Comparison of ENCODE assay signal across 37 cellular contexts in genomic region chr15:35822153-35822552, GRCh38.
DNase-seq lines count a peak whose midpoint lies in the region; ATAC-seq, FAIRE-seq and TF ChIP-seq lines count a peak whose summit lies in the region.
"Had no signal": no experiment of that assay in that cellular context is flagged by ENCODE, and none has a peak within 500 bp of the region (broad histone marks: within the 10 kb centered on the region; RNA-seq: fewer than 3 reads in every experiment).

No MANE protein-coding gene starts in this region.

- CTCF ChIA-PET in HepG2 (lab: Yijun Ruan, JAX; ENCODE audit: low intra/inter-chr PET ratio, low total read pairs): no interaction called here
- CTCF ChIA-PET in HEK293 (lab: Yijun Ruan, JAX): no interaction called here

- TF ChIP-seq CTCF in HepG2 (CRISPR knock-in tag; IDR thresholded peaks at IDR 0.05) (no peak), right lobe of liver (IDR thresholded peaks at IDR 0.05) (no peak), HEK293 (tag by site-specific recombination; IDR thresholded peaks at IDR 0.05) (no peak), pancreas (IDR thresholded peaks at IDR 0.05) (no peak)

- TF ChIP-seq EP300 in HepG2 (IDR thresholded peaks at IDR 0.05; ENCODE audit: low read depth in 2 of 2, low read length in 2 of 2) (no peak), HepG2 (CRISPR knock-in tag; IDR thresholded peaks at IDR 0.05; ENCODE audit: borderline replicate concordance) (no peak)

- H3K27ac ChIP-seq in HepG2 (ENCODE audit: extremely low read length, insufficient read depth, low read length) (no peak overlapping the region), right lobe of liver (no peak overlapping the region), HEK293 (ENCODE audit: extremely low read depth, low read depth, low read length) (no peak overlapping the region), pancreas (no peak overlapping the region), small intestine (ENCODE audit: low read depth in 1 of 2, low read length in 1 of 2) (no peak overlapping the region)
- H3K27ac ChIP-seq: 22Rv1; A549; BLaER1; BLaER1 treated with 17β-estradiol and CSF1 and Interleukin-3, amounts not matched to agents 10 nM and 100 nM; C4-2B had no signal

- BruUV-seq in HepG2 (replicated peaks; lab: Mats Ljungman, UMichigan): no TSS peak

- no peak overlapping the region for H3K4me3 ChIP-seq in HepG2 (replicated peaks in 1 of 3; ENCODE audit: insufficient read depth in 1 of 3, low read depth in 2 of 3, low read length in 3 of 3)
- no peak overlapping the region for H3K4me3 ChIP-seq in right lobe of liver
- no peak overlapping the region for H3K4me3 ChIP-seq in HEK293 (ENCODE audit: low read depth, low read length)
- no peak overlapping the region for H3K4me3 ChIP-seq in pancreas
- no peak overlapping the region for H3K4me3 ChIP-seq in small intestine (ENCODE audit: low read depth in 1 of 2, low read length in 2 of 2)
- H3K4me3 ChIP-seq: A549; BLaER1; BLaER1 treated with 17β-estradiol and CSF1 and Interleukin-3, amounts not matched to agents 10 nM and 100 nM had no signal

- no peak for TF ChIP-seq POLR2A in HepG2 (IDR thresholded peaks at IDR 0.05; ENCODE audit: insufficient read depth in 1 of 2, low read depth in 2 of 2, low read length in 2 of 2)
- TF ChIP-seq POLR2A in right lobe of liver (IDR thresholded peaks at IDR 0.05): no peak

- H3K27me3 Mint-ChIP-seq in activated T-cell treated with anti-CD3 and anti-CD28 coated beads, Interleukin-2, amount 50 U/mL, for 72 hours (ENCODE audit: low read depth): no peaks in the 10 kb centered on the region
- H3K27me3 Mint-ChIP-seq: B cell; CD4-positive, alpha-beta T cell; CD4-positive, CD25-positive, alpha-beta regulatory T cell; CD8-positive, alpha-beta memory T cell had no signal

- no peaks in the 10 kb centered on the region for H3K36me3 ChIP-seq in HepG2 (replicated peaks in 1 of 2; ENCODE audit: control insufficient read depth in 1 of 2, insufficient read depth in 2 of 2, low read length in 2 of 2)
- no peaks in the 10 kb centered on the region for H3K36me3 ChIP-seq in right lobe of liver
- no peaks in the 10 kb centered on the region for H3K36me3 ChIP-seq in HEK293 (ENCODE audit: control insufficient read depth in 2 of 2, insufficient read depth in 1 of 2, low read length in 2 of 2)
- no peaks in the 10 kb centered on the region for H3K36me3 ChIP-seq in pancreas
- no peaks in the 10 kb centered on the region for H3K36me3 ChIP-seq in small intestine (ENCODE audit: control insufficient read depth in 2 of 2, insufficient read depth in 2 of 2, low read length in 2 of 2)
- H3K36me3 ChIP-seq: BE2C; BLaER1; BLaER1 treated with 17β-estradiol and CSF1 and Interleukin-3, amounts not matched to agents 10 nM and 100 nM had no signal

- in situ Hi-C loops in HepG2 (cut with HindIII; ENCODE audit: extremely low pct_ligation_motif_present, low pct_unique_long_range_greater_than_20kb): no loop called here

- no peaks in the 10 kb centered on the region for H3K79me2 ChIP-seq in HepG2 (ENCODE audit: insufficient read depth, low read length)

- H3K27me3 ChIP-seq in HepG2 (ENCODE audit: control insufficient read depth in 1 of 2, insufficient read depth in 2 of 2, low read length in 2 of 2) (peaks cover 0 to 1% of the 10 kb centered on the region in 2 experiments; a peak in 1 of 5 replicates), right lobe of liver (no peaks in the 10 kb centered on the region), pancreas (no peaks in the 10 kb centered on the region), small intestine (ENCODE audit: control insufficient read depth in 2 of 2, insufficient read depth in 2 of 2, low read length in 2 of 2) (no peaks in the 10 kb centered on the region)
- H3K27me3 ChIP-seq: BE2C; BLaER1; BLaER1 treated with 17β-estradiol and CSF1 and Interleukin-3, amounts not matched to agents 10 nM and 100 nM had no signal

- H4K20me1 ChIP-seq in HepG2 (ENCODE audit: insufficient read depth, low read length): no peaks in the 10 kb centered on the region
- H4K20me1 ChIP-seq: BLaER1; BLaER1 treated with 17β-estradiol and CSF1 and Interleukin-3, amounts not matched to agents 10 nM and 100 nM had no signal

- peaks cover 3 to 4% of the 10 kb centered on the region in 2 donors for H3K9me3 Mint-ChIP-seq in activated T-cell treated with anti-CD3 and anti-CD28 coated beads, Interleukin-2, amount 50 U/mL, for 72 hours
- H3K9me3 Mint-ChIP-seq: CD4-positive, alpha-beta T cell; CD8-positive, alpha-beta T cell had no signal

- FAIRE-seq in HepG2 (lab: Jason Lieb, UNC): no peak
- FAIRE-seq in pancreas (lab: Jason Lieb, UNC): peak; percentile 32
- peak; percentile 49 for FAIRE-seq in small intestine (lab: Jason Lieb, UNC)
- FAIRE-seq: A204.1, A549, D721Med had no signal

- H3K4me3 Mint-ChIP-seq in activated T-cell treated with anti-CD3 and anti-CD28 coated beads, Interleukin-2, amount 50 U/mL, for 72 hours: no peak overlapping the region
- H3K4me3 Mint-ChIP-seq: B cell; CD14-positive monocyte; CD4-positive, alpha-beta memory T cell; CD4-positive, alpha-beta T cell; CD4-positive, CD25-positive, alpha-beta regulatory T cell; CD8-positive, alpha-beta memory T cell; CD8-positive, alpha-beta T cell had no signal

- no peak for TF ChIP-seq RAD21 in HepG2 (CRISPR knock-in tag; IDR thresholded peaks at IDR 0.05)

- H3K27ac Mint-ChIP-seq in activated T-cell treated with anti-CD3 and anti-CD28 coated beads, Interleukin-2, amount 50 U/mL, for 72 hours: no peak overlapping the region
- H3K27ac Mint-ChIP-seq: B cell; CD14-positive monocyte; CD4-positive, alpha-beta memory T cell; CD4-positive, alpha-beta T cell; CD4-positive, CD25-positive, alpha-beta regulatory T cell; CD8-positive, alpha-beta memory T cell; CD8-positive, alpha-beta T cell had no signal

- no peak overlapping the region for H3K9ac ChIP-seq in HepG2 (ENCODE audit: insufficient read depth, low read depth, low read length)
- H3K9ac ChIP-seq: BLaER1; BLaER1 treated with 17β-estradiol and CSF1 and Interleukin-3, amounts not matched to agents 10 nM and 100 nM had no signal

- H3K4me1 ChIP-seq in HepG2 (ENCODE audit: insufficient read depth, low read length): no peaks in the 10 kb centered on the region
- no peaks in the 10 kb centered on the region for H3K4me1 ChIP-seq in right lobe of liver
- no peaks in the 10 kb centered on the region for H3K4me1 ChIP-seq in HEK293 (ENCODE audit: control insufficient read depth, insufficient read depth, low read length)
- H3K4me1 ChIP-seq in pancreas: no peaks in the 10 kb centered on the region
- H3K4me1 ChIP-seq in small intestine (ENCODE audit: control insufficient read depth in 2 of 2, insufficient read depth in 1 of 2, low read depth in 1 of 2, low read length in 1 of 2): no peaks in the 10 kb centered on the region
- H3K4me1 ChIP-seq: A549; BLaER1; BLaER1 treated with 17β-estradiol and CSF1 and Interleukin-3, amounts not matched to agents 10 nM and 100 nM; Caco-2 had no signal

- intact Hi-C loops in HepG2 (cut with micrococcal nuclease; ENCODE audit: unreplicated experiment): no loop called here
- intact Hi-C loops in right lobe of liver (cut with DNase I): no loop called here
- intact Hi-C loops in pancreas (cut with DNase I): no loop called here

- H2AFZ ChIP-seq in HepG2 (ENCODE audit: low read length): no peak overlapping the region

- H3K4me2 ChIP-seq in HepG2 (ENCODE audit: low read depth, low read length): no peak overlapping the region
- H3K4me2 ChIP-seq: A549; BLaER1; BLaER1 treated with 17β-estradiol and CSF1 and Interleukin-3, amounts not matched to agents 10 nM and 100 nM had no signal

- no peak for ATAC-seq in HepG2
- no peak for ATAC-seq in right lobe of liver
- no peak for ATAC-seq in pancreas
- no peak for ATAC-seq in GM18868 (IDR thresholded peaks at IDR 0.05; ENCODE audit: unreplicated experiment)
- no peak for ATAC-seq in activated T-cell treated with anti-CD3 and anti-CD28 coated beads, Interleukin-2, amount 50 U/mL, for 72 hours (replicated peaks in 1 of 2)
- ATAC-seq: A549; CD8-positive, alpha-beta T cell had no signal

- H3K9me3 ChIP-seq in HepG2 (ENCODE audit: low read length) (no peaks in the 10 kb centered on the region), right lobe of liver (no peaks in the 10 kb centered on the region), HEK293 (ENCODE audit: control insufficient read depth, insufficient read depth, low read depth, low read length) (no peaks in the 10 kb centered on the region), pancreas (no peaks in the 10 kb centered on the region), small intestine (ENCODE audit: control insufficient read depth, low read depth) (no peaks in the 10 kb centered on the region)
- H3K9me3 ChIP-seq: A549; BE2C; BLaER1; BLaER1 treated with 17β-estradiol and CSF1 and Interleukin-3, amounts not matched to agents 10 nM and 100 nM; Caco-2 had no signal

- H3K36me3 Mint-ChIP-seq in activated T-cell treated with anti-CD3 and anti-CD28 coated beads, Interleukin-2, amount 50 U/mL, for 72 hours (ENCODE audit: insufficient read depth in 2 of 2): no peaks in the 10 kb centered on the region
- H3K36me3 Mint-ChIP-seq: CD14-positive monocyte; CD4-positive, alpha-beta memory T cell; CD4-positive, CD25-positive, alpha-beta regulatory T cell; CD8-positive, alpha-beta memory T cell; CD8-positive, alpha-beta T cell had no signal

- H3K4me1 Mint-ChIP-seq in activated T-cell treated with anti-CD3 and anti-CD28 coated beads, Interleukin-2, amount 50 U/mL, for 72 hours (ENCODE audit: low read depth): no peaks in the 10 kb centered on the region
- H3K4me1 Mint-ChIP-seq: B cell; CD14-positive monocyte; CD4-positive, alpha-beta memory T cell; CD4-positive, CD25-positive, alpha-beta regulatory T cell; CD8-positive, alpha-beta memory T cell had no signal

- DNase-seq in HepG2 (ENCODE audit: low spot score): no peak
- DNase-seq in right lobe of liver: no peak
- no peak for DNase-seq in pancreas
- DNase-seq in small intestine: no peak
- no peak for DNase-seq in stimulated activated CD4-positive, alpha-beta T cell treated with anti-CD3 and anti-CD28 coated beads, Interleukin-2, amount 100 ng/mL, for 48 hours
- no peak for DNase-seq in activated T-cell treated with anti-CD3 and anti-CD28 coated beads, Interleukin-2, amount 50 U/mL, for 72 hours
- DNase-seq: 8988T; ACHN; AML-193; BE2C; C1 segment of cervical spinal cord; Caco-2; Calu3; CD4-positive, alpha-beta memory T cell; CD4-positive, alpha-beta T cell; CD4-positive, CD25-positive, alpha-beta regulatory T cell; CD8-positive, alpha-beta memory T cell; CD8-positive, alpha-beta T cell; COR-L47; DMS 273 treated with DMSO at 0.1 percent for 48 hours; DMS153; DMS53; DMS79; DMS79 treated with DMSO at 0.1 percent for 48 hours; DND-41; EL had no signal

- POLR2A ChIA-PET in HepG2 (lab: Yijun Ruan, JAX): no interaction called here
- POLR2A ChIA-PET in HEK293 (lab: Yijun Ruan, JAX): no interaction called here

TF ChIP-seq in HepG2, 621 proteins besides CTCF, POLR2A, EP300 and RAD21:
- TF ChIP-seq HNRNPL (IDR thresholded peaks at IDR 0.05; ENCODE audit: low read depth, low read length) (no peak), ATF7 (IDR thresholded peaks at IDR 0.05) (peak; percentile 85), ATF7 (CRISPR knock-in tag; IDR thresholded peaks at IDR 0.05) (no peak)

TF ChIP-seq in HEK293, 187 proteins besides CTCF, POLR2A, EP300 and RAD21 (continues in another document):
- no peak for TF ChIP-seq ZFP69B (tag by site-specific recombination; IDR thresholded peaks at IDR 0.05)

Comparison
In these comparisons a context has a peak if more than half of its experiments do, and no peak if none do; other contexts are left out.
1. Of the 63 proteins assayed by ChIP-seq in both HepG2 and HEK293: peak only in HepG2: none; only in HEK293: ATF2; in both: none; in neither: 62.